In genomic region chr18:45839415-45840395, GRCh38 we compare ENCODE assay signal across 8 cellular contexts. TPM values are rescaled to one million over a fixed set of nuclear protein-coding genes. Genes with fewer than 3 reads are reported as not detected.
A peak's percentile ranks its signal among the peaks of the same experiment; 100 is the strongest.
DNase-seq lines count a peak whose midpoint lies in the region; ATAC-seq and TF ChIP-seq lines count a peak whose summit lies in the region.

No MANE protein-coding gene starts in this region.

- CTCF ChIA-PET in A673 (lab: Charles Lee), result interaction anchor here (0.6 to 1.1 kb wide), 4 partner anchors 31 to 204 kb away, joined by 3 to 5 read pairs (median 4); partner anchors contain the start of gene SLC14A1

- no peak overlapping the region for H3K27ac ChIP-seq in A673 (ENCODE audit: low read depth, low read length, poor library complexity, severe bottlenecking)
- H3K27ac ChIP-seq in heart right ventricle, result no peak overlapping the region

- H3K27me3 Mint-ChIP-seq in activated CD4-positive, alpha-beta T cell treated with anti-CD3 and anti-CD28 coated beads, Interleukin-2, amount 10 ng/mL, durations not matched to agents 24 days and 14 days, result peaks cover 57% of the 10 kb centered on the region

- H3K4me3 ChIP-seq in A673 (ENCODE audit: low read depth, low read length, poor library complexity, severe bottlenecking), result no peak overlapping the region
- no peak overlapping the region for H3K4me3 ChIP-seq in MG63
- H3K4me3 ChIP-seq in heart right ventricle, result no peak overlapping the region

- 61% methylated on average over 13 of the region's 13 CpGs for WGBS in heart right ventricle, 2 donors

- TF ChIP-seq CTCF in A673 (conservative IDR thresholded peaks at IDR 0.05; ENCODE audit: low read depth, low read length) (peak; percentile 64), heart right ventricle (IDR thresholded peaks at IDR 0.05) (peak; percentile 28 to 70 (median 61))

- intact Hi-C loops in A673 (cut with micrococcal nuclease; ENCODE audit: unreplicated experiment), result loop anchor here (2.0 kb wide), 2 partner anchors 117 to 147 kb away; no protein-coding TSS in a partner anchor
- intact Hi-C loops in activated CD4-positive, alpha-beta T cell treated with anti-CD3 and anti-CD28 coated beads, Interleukin-2, amount 10 ng/mL, durations not matched to agents 24 days and 14 days (cut with micrococcal nuclease), result loop anchor here (1.0 to 5.0 kb wide), 2 partner anchors 117 to 148 kb away; partner anchors contain the start of gene SLC14A1
- intact Hi-C loops in heart right ventricle (cut with DNase I), result loop anchor here (2.0 to 10.0 kb wide), 9 partner anchors 65 to 149 kb away; partner anchors contain the start of gene SLC14A1 (in 5 of the 10)

- H3K27me3 ChIP-seq in A673 (replicated peaks; ENCODE audit: insufficient read depth, low read depth, low read length, poor library complexity), result peaks cover 56% of the 10 kb centered on the region
- H3K27me3 ChIP-seq in MG63, result no peaks in the 10 kb centered on the region
- peaks cover 17 to 50% (median 33%) of the 10 kb centered on the region in 7 donors for H3K27me3 ChIP-seq in heart right ventricle

- H3K9me3 ChIP-seq in A673 (ENCODE audit: low read depth, low read length, poor library complexity, severe bottlenecking) (no peaks in the 10 kb centered on the region), MG63 (no peaks in the 10 kb centered on the region), heart right ventricle (no peaks in the 10 kb centered on the region)

- no peak overlapping the region for H3K4me3 Mint-ChIP-seq in activated CD4-positive, alpha-beta T cell treated with anti-CD3 and anti-CD28 coated beads, Interleukin-2, amount 10 ng/mL, durations not matched to agents 24 days and 14 days

- POLR2A ChIA-PET in A673 (lab: Charles Lee; ENCODE audit: low non-redundant PET), result no interaction called here

- no peak overlapping the region for H3K27ac Mint-ChIP-seq in activated CD4-positive, alpha-beta T cell treated with anti-CD3 and anti-CD28 coated beads, Interleukin-2, amount 10 ng/mL, durations not matched to agents 24 days and 14 days

- no peaks in the 10 kb centered on the region for H3K36me3 Mint-ChIP-seq in activated CD4-positive, alpha-beta T cell treated with anti-CD3 and anti-CD28 coated beads, Interleukin-2, amount 10 ng/mL, durations not matched to agents 24 days and 14 days (ENCODE audit: low read depth)

- H3K36me3 ChIP-seq in A673 (ENCODE audit: insufficient read depth, low read length, poor library complexity, severe bottlenecking) (no peaks in the 10 kb centered on the region), MG63 (no peaks in the 10 kb centered on the region), heart right ventricle (no peaks in the 10 kb centered on the region)

- ATAC-seq in heart right ventricle (peak; percentile 51 to 82 (median 76)), HG03469 (IDR thresholded peaks at IDR 0.05; ENCODE audit: unreplicated experiment) (no peak)

- BruUV-seq in A673 (replicated peaks; lab: Mats Ljungman, UMichigan), result no TSS peak

- DNase-seq in A673 (ENCODE audit: low spot score) (peak; percentile 68), GM03348 (ENCODE audit: low spot score) (peak; percentile 84), MG63 (peak; percentile 55), heart right ventricle (no peak), smooth muscle cell of the brain vasculature (ENCODE audit: low read depth, low spot score) (peak; percentile 51), 8988T (no peak)
- DNase-seq in activated CD4-positive, alpha-beta T cell treated with anti-CD3 and anti-CD28 coated beads, Interleukin-2, amount 10 ng/mL, durations not matched to agents 24 days and 14 days, result peak; percentile 69

- H3K9me3 Mint-ChIP-seq in activated CD4-positive, alpha-beta T cell treated with anti-CD3 and anti-CD28 coated beads, Interleukin-2, amount 10 ng/mL, durations not matched to agents 24 days and 14 days, result no peaks in the 10 kb centered on the region

- H3K4me1 ChIP-seq in A673 (ENCODE audit: insufficient read depth, low read length, poor library complexity, severe bottlenecking), result no peaks in the 10 kb centered on the region
- H3K4me1 ChIP-seq in heart right ventricle, result peaks cover 5 to 24% (median 20%) of the 10 kb centered on the region in 9 donors

- H3K4me1 Mint-ChIP-seq in activated CD4-positive, alpha-beta T cell treated with anti-CD3 and anti-CD28 coated beads, Interleukin-2, amount 10 ng/mL, durations not matched to agents 24 days and 14 days, result peaks cover 5% of the 10 kb centered on the region

RNA-seq across cellular contexts. Expression of gene SIGLEC15, which starts 14.2 kb away (rescaled TPM):
- total RNA-seq in A673 (2021) (0.85 and 0.92 TPM in 2 replicates), heart right ventricle (under 1 TPM in 4 of 10 donors, not detected in 6; 0.17 to 0.38 (median 0.30) TPM)
- total RNA-seq in MG63 (2014; rRNA removed; shearing (Covaris generic); ENCODE audit: low replicate concordance), result 0.13 TPM in 1 of 2 replicates, not detected in the other
- total RNA-seq in activated CD4-positive, alpha-beta T cell treated with anti-CD3 and anti-CD28 coated beads, Interleukin-2, amount 10 ng/mL, durations not matched to agents 24 days and 14 days, result not detected in 2 replicates
- under 1 TPM; 0.03 to 0.15 TPM for polyA plus RNA-seq in heart right ventricle

Comparison
In these comparisons a context has a peak if more than half of its experiments do, and no peak if none do; other contexts are left out.
1. DNase-seq: peak in A673 (single experiment), GM03348 (single experiment), MG63 (single experiment), activated CD4-positive, alpha-beta T cell treated with anti-CD3 and anti-CD28 coated beads, Interleukin-2, amount 10 ng/mL, durations not matched to agents 24 days and 14 days (single experiment) and smooth muscle cell of the brain vasculature (single experiment); none in heart right ventricle (0 of 2) and 8988T (single experiment).